In the genomic region with DNA sequence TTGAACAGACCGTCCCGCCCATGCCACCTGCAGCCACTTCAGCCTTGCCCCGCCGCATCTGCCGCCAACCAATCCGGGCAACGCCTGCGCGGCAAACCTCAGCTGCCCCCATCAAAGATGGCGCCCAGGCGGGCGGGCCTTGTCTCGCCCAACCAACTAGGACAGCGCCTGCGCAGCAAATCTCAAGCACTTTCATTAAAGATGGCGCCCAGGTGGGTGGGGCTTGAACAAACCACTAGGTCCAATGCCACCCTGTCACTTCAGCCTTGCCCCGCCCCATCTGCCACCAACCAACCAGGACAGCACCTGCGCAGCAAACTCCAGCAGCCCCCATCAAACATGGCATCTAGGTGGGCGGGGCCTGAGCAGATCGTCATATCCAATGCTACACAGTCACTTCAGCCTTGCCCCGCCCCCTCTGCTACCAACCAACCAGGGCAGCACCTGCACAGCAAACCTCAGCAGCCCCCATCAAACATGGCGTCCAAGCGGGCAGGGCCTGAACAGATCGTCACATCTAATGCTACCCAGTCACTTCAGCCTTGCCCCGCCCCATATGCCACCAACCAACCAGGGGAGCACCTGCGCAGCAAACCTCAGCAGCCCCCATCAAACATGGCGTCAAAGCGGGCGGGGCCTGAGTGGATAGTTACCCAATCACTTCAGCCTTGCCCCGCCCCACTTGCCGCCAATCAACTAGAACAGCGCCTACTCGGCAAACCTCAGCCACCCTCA, we compare ENCODE assay signal across 9 cellular contexts. TPM values are rescaled to one million over a fixed set of nuclear protein-coding genes. Genes with fewer than 3 reads are reported as not detected.
DNase-seq lines count a peak whose midpoint lies in the region; ATAC-seq, FAIRE-seq and TF ChIP-seq lines count a peak whose summit lies in the region.
"Had no signal": no experiment of that assay in that cellular context is flagged by ENCODE, and none has a peak within 500 bp of the region (broad histone marks: within the 10 kb centered on the region; RNA-seq: fewer than 3 reads in every experiment).

No MANE protein-coding gene starts in this region.

- no peaks in the 10 kb centered on the region for H3K27me3 ChIP-seq in bronchial epithelial cell (ENCODE audit: control insufficient read depth, insufficient read depth, low read length)

- no peaks in the 10 kb centered on the region for H3K27me3 Mint-ChIP-seq in nephron progenitor cell (ENCODE audit: low read depth, poor library complexity)

- FAIRE-seq in bronchial epithelial cell (lab: Jason Lieb, UNC), result no peak

- no peaks in the 10 kb centered on the region for H3K4me1 Mint-ChIP-seq in nephron progenitor cell

- H3K4me3 Mint-ChIP-seq in nephron progenitor cell, result no peak overlapping the region

- peak; percentile 37 for DNase-seq in NCI-H748 (lab: John Stamatoyannopoulos, UW; ENCODE audit: unreplicated experiment)
- no peak for DNase-seq in NCI-H748 treated with DMSO at 0.1 percent for 48 hours (lab: John Stamatoyannopoulos, UW)
- peak; percentile 41 for DNase-seq in bronchial epithelial cell (ENCODE audit: low read depth)
- peak; percentile 94 for DNase-seq in left lobe of liver (ENCODE audit: low spot score)
- peak; percentile 76 for DNase-seq in stromal cell of bone marrow (ENCODE audit: low read depth)
- DNase-seq in COR-L47 (lab: John Stamatoyannopoulos, UW), result no peak
- no peak for DNase-seq in NCI-H1694 (lab: John Stamatoyannopoulos, UW)
- DNase-seq in nephron progenitor cell, result no peak

- H3K9me3 Mint-ChIP-seq in nephron progenitor cell, result peaks cover 72% of the 10 kb centered on the region

- no peak overlapping the region for H3K4me3 ChIP-seq in bronchial epithelial cell (ENCODE audit: low read depth, low read length)

- peak; percentile 58 for ATAC-seq in left lobe of liver

- H3K36me3 ChIP-seq in bronchial epithelial cell (ENCODE audit: control insufficient read depth, insufficient read depth, low read length), result no peaks in the 10 kb centered on the region

- no peak overlapping the region for H3K27ac Mint-ChIP-seq in nephron progenitor cell

- TF ChIP-seq CTCF in bronchial epithelial cell (IDR thresholded peaks at IDR 0.05; ENCODE audit: insufficient read depth, low read length, severe bottlenecking) (no peak), nephron progenitor cell (IDR thresholded peaks at IDR 0.05) (no peak)

- peaks cover 5% of the 10 kb centered on the region for H3K36me3 Mint-ChIP-seq in nephron progenitor cell (ENCODE audit: low read depth)

RNA-seq across cellular contexts. Expression of gene PEG3, which starts 1.4 kb away (rescaled TPM):
- 0.51 and 0.53 TPM in 2 replicates for total RNA-seq in bronchial epithelial cell
- 11.8 TPM for total RNA-seq in left lobe of liver
- total RNA-seq: LHCN-M2 had no signal

RNA-seq across cellular contexts. Expression of gene ZIM2, which starts 1.4 kb away (rescaled TPM):
- total RNA-seq in bronchial epithelial cell, result not detected in 2 replicates
- not detected for total RNA-seq in left lobe of liver
- total RNA-seq: LHCN-M2 had no signal

Comparison
In these comparisons a context has a peak if more than half of its experiments do, and no peak if none do; other contexts are left out.
1. DNase-seq: peak in NCI-H748 (single experiment), bronchial epithelial cell (single experiment), left lobe of liver (single experiment) and stromal cell of bone marrow (single experiment); none in NCI-H748 treated with DMSO at 0.1 percent for 48 hours (single experiment), COR-L47 (single experiment), NCI-H1694 (single experiment) and nephron progenitor cell (single experiment).